In the genomic region with DNA sequence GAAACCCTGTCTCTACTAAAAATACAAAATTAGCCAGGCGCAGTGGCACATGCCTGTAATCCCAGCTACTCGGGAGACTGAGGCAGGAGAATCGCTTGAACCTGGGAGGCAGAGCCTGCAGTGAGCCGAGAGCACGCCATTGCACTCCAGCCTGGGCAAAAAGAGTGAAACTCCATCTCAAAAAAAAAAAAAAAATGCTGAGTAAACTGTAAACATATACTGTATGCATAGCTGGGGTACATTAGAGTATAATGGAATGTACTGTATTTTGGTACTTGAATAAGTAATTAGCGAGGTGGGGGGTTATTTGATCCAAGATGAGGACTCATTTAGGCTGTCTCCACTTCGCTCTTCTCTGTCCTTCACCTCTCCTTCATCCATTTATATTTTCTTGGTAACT, we compare ENCODE assay signal across 5 cellular contexts. TPM values are rescaled to one million over a fixed set of nuclear protein-coding genes. Genes with fewer than 3 reads are reported as not detected.
DNase-seq lines count a peak whose midpoint lies in the region; ATAC-seq, FAIRE-seq and TF ChIP-seq lines count a peak whose summit lies in the region.
"Not testable (repeated sequence)": the region's sequence is repeated elsewhere in the genome, so short reads cannot be mapped to it uniquely, and the experiment has no call there.

No MANE protein-coding gene starts in this region.

- DNase-seq in GM12878 (ENCODE audit: low read depth, low spot score); chondrocyte (ENCODE audit: low spot score); neural crest cell (ENCODE audit: low read depth, low spot score): not testable (repeated sequence)

- RAD21 ChIA-PET in GM12878 (lab: Charles Lee; ENCODE audit: unreplicated experiment): not testable (repeated sequence)

- H3K4me3 Mint-ChIP-seq in activated naive CD4-positive, alpha-beta T cell treated with anti-CD3 and anti-CD28 coated beads, Interleukin-2, amount 50 U/mL, for 24 hours: peak overlapping the region; percentile 4
- H3K4me3 Mint-ChIP-seq in chondrocyte (ENCODE audit: unreplicated experiment): not testable (repeated sequence)
- peak overlapping the region; percentile 6 for H3K4me3 Mint-ChIP-seq in neural crest cell

- peak overlapping the region; percentile 99; the same call in 1 of the 2 replicates for H3K27ac ChIP-seq in VCaP
- H3K27ac ChIP-seq in GM12878 (ENCODE audit: control insufficient read depth, insufficient read depth): not testable (repeated sequence)

- peaks cover 0 to 16% of the 10 kb centered on the region in 2 experiments; a peak in 1 of 4 replicates for H3K36me3 ChIP-seq in GM12878 (ENCODE audit: control insufficient read depth in 2 of 2, insufficient read depth in 2 of 2, low read length in 1 of 2)

- intact Hi-C loops in GM12878 (cut with micrococcal nuclease; ENCODE audit: unreplicated experiment): not testable (repeated sequence)

- in situ Hi-C loops in GM12878 (cut with MboI): not testable (repeated sequence)

- TF ChIP-seq EP300 in GM12878 (IDR thresholded peaks at IDR 0.05; ENCODE audit: borderline replicate concordance in 1 of 2, control insufficient read depth in 1 of 2, low read depth in 2 of 2, low read length in 2 of 2): not testable (repeated sequence)

- TF ChIP-seq RAD21 in GM12878 (IDR thresholded peaks at IDR 0.05; ENCODE audit: insufficient read depth, low read depth, low read length): not testable (repeated sequence)

- H3K9ac ChIP-seq in GM12878 (ENCODE audit: control insufficient read depth, insufficient read depth, low read length): not testable (repeated sequence)

- WGBS in GM12878 (ENCODE audit: insufficient coverage, insufficient replicate concordance, low lambda C conversion rate, missing lambda C conversion rate): 83% methylated on average over 7 of the region's 7 CpGs

- FAIRE-seq in GM12878 (lab: Jason Lieb, UNC): not testable (repeated sequence)

- ATAC-seq in GM12878: not testable (repeated sequence)

- H2AFZ ChIP-seq in GM12878 (ENCODE audit: control insufficient read depth, low read depth, low read length): not testable (repeated sequence)

- not testable (repeated sequence) for H3K9me3 Mint-ChIP-seq in activated naive CD4-positive, alpha-beta T cell treated with anti-CD3 and anti-CD28 coated beads, Interleukin-2, amount 50 U/mL, for 24 hours; chondrocyte (ENCODE audit: low read depth); neural crest cell

- POLR2A ChIA-PET in GM12878 (lab: Charles Lee): not testable (repeated sequence)

- not testable (repeated sequence) for TF ChIP-seq POLR2A in GM12878 (IDR thresholded peaks at IDR 0.05; ENCODE audit: low read depth, low read length)

- H3K9me3 ChIP-seq in GM12878 (replicated peaks; ENCODE audit: control insufficient read depth, insufficient read depth, low read length): not testable (repeated sequence)

- H3K36me3 Mint-ChIP-seq in activated naive CD4-positive, alpha-beta T cell treated with anti-CD3 and anti-CD28 coated beads, Interleukin-2, amount 50 U/mL, for 24 hours; chondrocyte (ENCODE audit: low read depth); neural crest cell (ENCODE audit: low read depth): not testable (repeated sequence)

- CTCF ChIA-PET in GM12878 (lab: Yijun Ruan, JAX): interaction anchor here (0.7 kb wide), 1 partner anchor 196 kb away, joined by 3 read pairs; no protein-coding TSS in a partner anchor

- peaks cover 39% of the 10 kb centered on the region for H3K4me1 Mint-ChIP-seq in activated naive CD4-positive, alpha-beta T cell treated with anti-CD3 and anti-CD28 coated beads, Interleukin-2, amount 50 U/mL, for 24 hours
- H3K4me1 Mint-ChIP-seq in chondrocyte (ENCODE audit: low read depth) (peaks cover 36% of the 10 kb centered on the region), neural crest cell (peaks cover 29% of the 10 kb centered on the region)

- H3K27me3 ChIP-seq in GM12878 (replicated peaks in 1 of 2; ENCODE audit: control insufficient read depth in 2 of 2, insufficient read depth in 2 of 2, low read length in 1 of 2): not testable (repeated sequence)

- H3K4me2 ChIP-seq in GM12878 (ENCODE audit: control insufficient read depth, insufficient read depth): 0 out of 2 replicates have a peak overlapping the region, but pooled peaks have one; percentile 15

- H3K4me1 ChIP-seq in GM12878 (ENCODE audit: control insufficient read depth, insufficient read depth, low read length): not testable (repeated sequence)

- not testable (repeated sequence) for H4K20me1 ChIP-seq in GM12878 (ENCODE audit: control insufficient read depth, insufficient read depth)

- SMC1A ChIA-PET in GM12878 (lab: Charles Lee; ENCODE audit: uncharacterized antibody, unreplicated experiment): not testable (repeated sequence)

- H3K4me3 ChIP-seq in GM12878: not testable (repeated sequence)

- H3K79me2 ChIP-seq in GM12878 (ENCODE audit: control insufficient read depth, insufficient read depth, low read length): peaks cover 67% of the 10 kb centered on the region

- H3K27me3 Mint-ChIP-seq in activated naive CD4-positive, alpha-beta T cell treated with anti-CD3 and anti-CD28 coated beads, Interleukin-2, amount 50 U/mL, for 24 hours; chondrocyte (ENCODE audit: low read depth); neural crest cell (ENCODE audit: low read depth): not testable (repeated sequence)

- BruUV-seq in GM12878 (replicated peaks; lab: Mats Ljungman, UMichigan): not testable (repeated sequence)

- H3K27ac Mint-ChIP-seq in activated naive CD4-positive, alpha-beta T cell treated with anti-CD3 and anti-CD28 coated beads, Interleukin-2, amount 50 U/mL, for 24 hours; neural crest cell (ENCODE audit: unreplicated experiment): not testable (repeated sequence)
- H3K27ac Mint-ChIP-seq in chondrocyte (ENCODE audit: unreplicated experiment): peak overlapping the region; percentile 42

- not testable (repeated sequence) for TF ChIP-seq CTCF in VCaP (conservative IDR thresholded peaks at IDR 0.05); GM12878 (IDR thresholded peaks at IDR 0.05 in 2 of 3, conservative IDR thresholded peaks at IDR 0.05 in 1 of 3; ENCODE audit: control insufficient read depth in 2 of 3, extremely low read depth in 1 of 3, insufficient read depth in 1 of 3, low read depth in 3 of 3, low read length in 3 of 3); chondrocyte (IDR thresholded peaks at IDR 0.05); neural crest cell (conservative IDR thresholded peaks at IDR 0.05)

RNA-seq across cellular contexts. Expression of a gene that starts 3.7 kb away (rescaled TPM):
- total RNA-seq in GM12878 (2013; cell fraction: nucleolus; rRNA removed): 17.2 and 18.2 TPM in 2 replicates
- total RNA-seq in GM12878 (2014; rRNA removed) (9.4 TPM in 2 replicates), GM12878 (2014; rRNA removed; fragmentation: Illumina TruSeq; extraction: Trizol) (9.4 and 9.8 TPM in 2 replicates), GM12878 (2021) (20.9 and 23.4 TPM in 2 replicates), chondrocyte (20.4 to 24.7 TPM (median 22.5 TPM) in 3 replicates), neural crest cell (70.6 and 75.7 TPM in 2 replicates)
- polyA plus RNA-seq in GM12878 (2011; ENCODE audit: low read depth): 5.4 TPM
- polyA plus RNA-seq in GM12878 (2011; rRNA removed) (22.1 and 27.4 TPM in 2 replicates), GM12878 (2014; fragmentation: Illumina TruSeq; extraction: Trizol) (18.4 and 22.1 TPM in 2 replicates), GM12878 (2014; fragmentation: Nextera tagmentation; extraction: Ambion mirVana) (1 to 10 TPM; 3.8 to 5.6 TPM), GM12878 (2014; rRNA removed) (10.9 and 15.1 TPM in 2 replicates), GM12878 (2016; fragmentation: Nextera tagmentation; extraction: Ambion mirVana) (10 to 100 TPM; 13.3 to 14.0 TPM)
- 9.3 and 10.6 TPM in 2 replicates for polyA plus RNA-seq in GM12878 (2011; cell fraction: cytosol; rRNA removed)
- polyA plus RNA-seq in GM12878 (2011; cell fraction: nucleus; rRNA removed): 6.6 and 8.4 TPM in 2 replicates
- 8.8 and 11.6 TPM in 2 replicates for polyA plus RNA-seq in GM12878 (2012)
- polyA minus RNA-seq in GM12878 (2011; rRNA and poly(A)+ RNA removed): 16.6 and 24.1 TPM in 2 replicates
- 9.9 and 10.7 TPM in 2 replicates for polyA minus RNA-seq in GM12878 (2011; cell fraction: cytosol; rRNA and poly(A)+ RNA removed)
- 3.1 and 6.5 TPM in 2 replicates for polyA minus RNA-seq in GM12878 (2011; cell fraction: nucleus; rRNA and poly(A)+ RNA removed)
